20 cellular contexts compared by ENCODE assay signal in genomic region chr3:125168711-125169410, GRCh38. TPM values are rescaled to one million over a fixed set of nuclear protein-coding genes. Genes with fewer than 3 reads are reported as not detected.
A peak's percentile ranks its signal among the peaks of the same experiment; 100 is the strongest.
DNase-seq lines count a peak whose midpoint lies in the region; ATAC-seq and TF ChIP-seq lines count a peak whose summit lies in the region.
"Had no signal": no experiment of that assay in that cellular context is flagged by ENCODE, and none has a peak within 500 bp of the region (broad histone marks: within the 10 kb centered on the region; RNA-seq: fewer than 3 reads in every experiment).

No MANE protein-coding gene starts in this region.

- intact Hi-C loops in left ventricle myocardium superior (cut with micrococcal nuclease): loop anchor here (2.0 kb wide), 1 partner anchor 244 kb away; no protein-coding TSS in a partner anchor
- intact Hi-C loops in activated CD4-positive, alpha-beta memory T cell treated with anti-CD3 and anti-CD28 coated beads for 36 hours (cut with micrococcal nuclease): no loop called here

- peaks cover 17% of the 10 kb centered on the region for H3K4me1 Mint-ChIP-seq in HFFc6 (ENCODE audit: low read depth)
- peaks cover 2% of the 10 kb centered on the region for H3K4me1 Mint-ChIP-seq in T-helper 2 cell treated with Interferon-gamma antibody and Interleukin-4, amounts not matched to agents 5 μg/mL and 100 μg/mL, for 36 hours (ENCODE audit: low read depth)
- H3K4me1 Mint-ChIP-seq in activated CD4-positive, alpha-beta memory T cell treated with anti-CD3 and anti-CD28 coated beads for 36 hours (ENCODE audit: low read depth): no peaks in the 10 kb centered on the region

- DNase-seq in AG10803 (ENCODE audit: low read depth) (peak; percentile 43), HFFc6 (peak; percentile 2), cerebellar cortex (ENCODE audit: low spot score) (peak; percentile 41), left ventricle myocardium superior (peak; percentile 53), NCI-H2171 treated with DMSO at 0.1 percent for 48 hours (lab: John Stamatoyannopoulos, UW) (no peak)
- no peak for DNase-seq in activated CD4-positive, alpha-beta T cell treated with anti-CD3 and anti-CD28 coated beads, Interleukin-2, amount 50 U/mL, for 4 hours
- DNase-seq in T-helper 2 cell treated with Interferon-gamma antibody and Interleukin-4, amounts not matched to agents 5 μg/mL and 100 μg/mL, for 36 hours (ENCODE audit: low spot score): no peak
- no peak for DNase-seq in activated CD4-positive, alpha-beta memory T cell treated with anti-CD3 and anti-CD28 coated beads for 36 hours
- DNase-seq: Caco-2, DMS53, HCEC 1CT, KG1, MM.1S, NCI-H1105 treated with DMSO at 0.1 percent for 48 hours, NCI-H187 treated with DMSO at 0.1 percent for 48 hours, NCI-H510A treated with DMSO at 0.1 percent for 48 hours, Peyer's patch, SIG-M5 had no signal

- ATAC-seq in left ventricle myocardium superior: peak; percentile 78
- ATAC-seq: A549 had no signal

- POLR2A ChIA-PET in activated CD4-positive, alpha-beta memory T cell treated with anti-CD3 and anti-CD28 coated beads for 36 hours (lab: Charles Lee): no interaction called here

- peaks cover 6% of the 10 kb centered on the region; the same call in 1 of the 2 replicates for H3K36me3 Mint-ChIP-seq in HFFc6 (ENCODE audit: low read depth)
- no peaks in the 10 kb centered on the region for H3K36me3 Mint-ChIP-seq in T-helper 2 cell treated with Interferon-gamma antibody and Interleukin-4, amounts not matched to agents 5 μg/mL and 100 μg/mL, for 36 hours (ENCODE audit: low read depth)
- peaks cover 5% of the 10 kb centered on the region for H3K36me3 Mint-ChIP-seq in activated CD4-positive, alpha-beta memory T cell treated with anti-CD3 and anti-CD28 coated beads for 36 hours
- H3K36me3 Mint-ChIP-seq: CD14-positive monocyte had no signal

- no peaks in the 10 kb centered on the region; the same call in 1 of the 2 replicates for H3K27me3 Mint-ChIP-seq in HFFc6 (ENCODE audit: insufficient read depth)
- H3K27me3 Mint-ChIP-seq in T-helper 2 cell treated with Interferon-gamma antibody and Interleukin-4, amounts not matched to agents 5 μg/mL and 100 μg/mL, for 36 hours (ENCODE audit: low read depth): peaks cover 41% of the 10 kb centered on the region
- peaks cover 3% of the 10 kb centered on the region for H3K27me3 Mint-ChIP-seq in activated CD4-positive, alpha-beta memory T cell treated with anti-CD3 and anti-CD28 coated beads for 36 hours

- CTCF ChIA-PET in activated CD4-positive, alpha-beta memory T cell treated with anti-CD3 and anti-CD28 coated beads for 36 hours (lab: Charles Lee): interaction anchor here (0.9 to 1.3 kb wide), 2 partner anchors 19 to 408 kb away, joined by 3 to 4 read pairs; no protein-coding TSS in a partner anchor

- no peaks in the 10 kb centered on the region for H3K9me3 Mint-ChIP-seq in HFFc6
- no peaks in the 10 kb centered on the region for H3K9me3 Mint-ChIP-seq in T-helper 2 cell treated with Interferon-gamma antibody and Interleukin-4, amounts not matched to agents 5 μg/mL and 100 μg/mL, for 36 hours
- peaks cover 3% of the 10 kb centered on the region for H3K9me3 Mint-ChIP-seq in activated CD4-positive, alpha-beta memory T cell treated with anti-CD3 and anti-CD28 coated beads for 36 hours

- no peak overlapping the region for H3K4me3 ChIP-seq in AG10803 (ENCODE audit: low read length)
- H3K4me3 ChIP-seq: A549, Peyer's patch had no signal

- TF ChIP-seq CTCF in AG10803 (conservative IDR thresholded peaks at IDR 0.05; ENCODE audit: low read length) (no peak), HFFc6 (IDR thresholded peaks at IDR 0.05) (no peak)

- H3K27ac Mint-ChIP-seq in HFFc6: no peak overlapping the region
- H3K27ac Mint-ChIP-seq in T-helper 2 cell treated with Interferon-gamma antibody and Interleukin-4, amounts not matched to agents 5 μg/mL and 100 μg/mL, for 36 hours: no peak overlapping the region
- H3K27ac Mint-ChIP-seq in activated CD4-positive, alpha-beta memory T cell treated with anti-CD3 and anti-CD28 coated beads for 36 hours: no peak overlapping the region

- H3K4me3 Mint-ChIP-seq in HFFc6: no peak overlapping the region; the same call in 1 of the 2 replicates
- H3K4me3 Mint-ChIP-seq in T-helper 2 cell treated with Interferon-gamma antibody and Interleukin-4, amounts not matched to agents 5 μg/mL and 100 μg/mL, for 36 hours: no peak overlapping the region
- H3K4me3 Mint-ChIP-seq in activated CD4-positive, alpha-beta memory T cell treated with anti-CD3 and anti-CD28 coated beads for 36 hours: no peak overlapping the region
- H3K4me3 Mint-ChIP-seq: CD14-positive monocyte had no signal

RNA-seq across cellular contexts. Expression of gene SLC12A8, which starts 43.7 kb away (rescaled TPM):
- 1 to 10 TPM; 1.8 to 4.6 (median 3.7) TPM for total RNA-seq in HFFc6 (2021; fragmentation: NEBNext Ultra II Directional; extraction: Animal tissue kit (Norgen Biotek cat#: 25700))
- 0.52 TPM for total RNA-seq in left ventricle myocardium superior
- under 1 TPM; 0.48 to 1.00 TPM for total RNA-seq in activated CD4-positive, alpha-beta memory T cell treated with anti-CD3 and anti-CD28 coated beads for 36 hours

Comparison
In these comparisons a context has a peak if more than half of its experiments do, and no peak if none do; other contexts are left out.
1. DNase-seq: peak in AG10803 (single experiment), HFFc6 (single experiment), cerebellar cortex (single experiment) and left ventricle myocardium superior (single experiment); none in activated CD4-positive, alpha-beta T cell treated with anti-CD3 and anti-CD28 coated beads, Interleukin-2, amount 50 U/mL, for 4 hours (0 of 2), NCI-H2171 treated with DMSO at 0.1 percent for 48 hours (single experiment), T-helper 2 cell treated with Interferon-gamma antibody and Interleukin-4, amounts not matched to agents 5 μg/mL and 100 μg/mL, for 36 hours (single experiment) and activated CD4-positive, alpha-beta memory T cell treated with anti-CD3 and anti-CD28 coated beads for 36 hours (single experiment).